ENCODE assay signal across 1 cellular context in genomic region chr11:67620621-67621020, GRCh38.
A peak's percentile ranks its signal among the peaks of the same experiment; 100 is the strongest.
TF ChIP-seq lines count a peak whose summit lies in the region.

No MANE protein-coding gene starts in this region.

TF ChIP-seq in H1, 55 proteins besides CTCF, POLR2A, EP300 and RAD21:
- 0 out of 2 replicates have a peak, but pooled peaks have one; percentile 15 for TF ChIP-seq SP1 (IDR thresholded peaks at IDR 0.05; ENCODE audit: low read depth, low read length)
- 0 out of 2 replicates have a peak, but pooled peaks have one; percentile 52 for TF ChIP-seq YY1 (IDR thresholded peaks at IDR 0.05; ENCODE audit: low read depth, low read length)
- peak; percentile 91 for TF ChIP-seq FOSL1 (IDR thresholded peaks at IDR 0.05; ENCODE audit: insufficient read depth, low read depth, low read length)
- peak; percentile 24; the same call in 1 of the 2 replicates for TF ChIP-seq TBP (IDR thresholded peaks at IDR 0.05; ENCODE audit: low read depth, low read length)
- TF ChIP-seq CREB1 (IDR thresholded peaks at IDR 0.05) = 0 out of 2 replicates have a peak, but pooled peaks have one; percentile 23
- TF ChIP-seq SIN3A (conservative IDR thresholded peaks at IDR 0.05 in 1 of 2, IDR thresholded peaks at IDR 0.05 in 1 of 2; ENCODE audit: low read depth in 1 of 2, low read length in 2 of 2) = peak; percentile 69 to 82; a peak in 2 of 4 replicates
- TF ChIP-seq, protein P1, sequence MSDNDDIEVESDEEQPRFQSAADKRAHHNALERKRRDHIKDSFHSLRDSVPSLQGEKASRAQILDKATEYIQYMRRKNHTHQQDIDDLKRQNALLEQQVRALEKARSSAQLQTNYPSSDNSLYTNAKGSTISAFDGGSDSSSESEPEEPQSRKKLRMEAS (IDR thresholded peaks at IDR 0.05) = peak; percentile 32; the same call in 1 of the 2 replicates
- TF ChIP-seq TAF1 (IDR thresholded peaks at IDR 0.05; ENCODE audit: low read depth, low read length) = 0 out of 2 replicates have a peak, but pooled peaks have one; percentile 25
